Comparison of ENCODE assay signal across 16 cellular contexts in genomic region chr3:27607370-27607769, GRCh38.
DNase-seq lines count a peak whose midpoint lies in the region; ATAC-seq and TF ChIP-seq lines count a peak whose summit lies in the region.
"Had no signal": no experiment of that assay in that cellular context is flagged by ENCODE, and none has a peak within 500 bp of the region (broad histone marks: within the 10 kb centered on the region; RNA-seq: fewer than 3 reads in every experiment).

No MANE protein-coding gene starts in this region.

- H3K4me3 ChIP-seq in breast epithelium: no peak overlapping the region
- H3K4me3 ChIP-seq in SJCRH30: no peak overlapping the region
- no peak overlapping the region for H3K4me3 ChIP-seq in fibroblast of mammary gland (ENCODE audit: control insufficient read depth, low read depth, low read length)
- H3K4me3 ChIP-seq: left lung, uterus had no signal

- H3K36me3 ChIP-seq in breast epithelium (no peaks in the 10 kb centered on the region), SJCRH30 (no peaks in the 10 kb centered on the region)
- H3K36me3 ChIP-seq: left lung, uterus had no signal

- H3K4me1 Mint-ChIP-seq in MCF 10A (ENCODE audit: insufficient read depth, unreplicated experiment): peaks cover 11% of the 10 kb centered on the region
- peaks cover 15 to 26% of the 10 kb centered on the region in 2 donors for H3K4me1 Mint-ChIP-seq in stimulated activated naive B cell treated with anti-CD40 and anti-IgM and Interleukin-4, amounts not matched to agents 10 μg/mL and 1 μg/mL and 100 μg/mL, for 72 hours
- no peaks in the 10 kb centered on the region for H3K4me1 Mint-ChIP-seq in activated CD8-positive, alpha-beta T cell treated with anti-CD3 and anti-CD28 coated beads for 36 hours (ENCODE audit: low read depth)
- H3K4me1 Mint-ChIP-seq: central memory CD8-positive, alpha-beta T cell had no signal

- no peaks in the 10 kb centered on the region for H3K36me3 Mint-ChIP-seq in MCF 10A (ENCODE audit: insufficient read depth, unreplicated experiment)
- H3K36me3 Mint-ChIP-seq in stimulated activated naive B cell treated with anti-CD40 and anti-IgM and Interleukin-4, amounts not matched to agents 10 μg/mL and 1 μg/mL and 100 μg/mL, for 72 hours: no peaks in the 10 kb centered on the region
- no peaks in the 10 kb centered on the region for H3K36me3 Mint-ChIP-seq in activated CD8-positive, alpha-beta T cell treated with anti-CD3 and anti-CD28 coated beads for 36 hours (ENCODE audit: low read depth)

- ATAC-seq in stimulated activated naive B cell treated with anti-CD40 and anti-IgM and Interleukin-4, amounts not matched to agents 10 μg/mL and 1 μg/mL and 100 μg/mL, for 72 hours (replicated peaks): peak; percentile 85 to 88
- no peak for ATAC-seq in activated CD8-positive, alpha-beta T cell treated with anti-CD3 and anti-CD28 coated beads for 36 hours
- ATAC-seq: left lung had no signal

- no peak overlapping the region for H3K27ac ChIP-seq in breast epithelium
- H3K27ac ChIP-seq in SJCRH30: no peak overlapping the region
- H3K27ac ChIP-seq: KMS-11, left lung, uterus had no signal

- H3K27me3 Mint-ChIP-seq in MCF 10A (ENCODE audit: insufficient read depth, unreplicated experiment): no peaks in the 10 kb centered on the region
- peaks cover under 1 to 6% of the 10 kb centered on the region in 2 donors for H3K27me3 Mint-ChIP-seq in stimulated activated naive B cell treated with anti-CD40 and anti-IgM and Interleukin-4, amounts not matched to agents 10 μg/mL and 1 μg/mL and 100 μg/mL, for 72 hours
- H3K27me3 Mint-ChIP-seq in activated CD8-positive, alpha-beta T cell treated with anti-CD3 and anti-CD28 coated beads for 36 hours: no peaks in the 10 kb centered on the region
- H3K27me3 Mint-ChIP-seq: central memory CD8-positive, alpha-beta T cell had no signal

- no peak for TF ChIP-seq POLR2A in breast epithelium (IDR thresholded peaks at IDR 0.05)

- H3K27ac Mint-ChIP-seq in MCF 10A (ENCODE audit: low read depth, unreplicated experiment): no peak overlapping the region
- H3K27ac Mint-ChIP-seq in stimulated activated naive B cell treated with anti-CD40 and anti-IgM and Interleukin-4, amounts not matched to agents 10 μg/mL and 1 μg/mL and 100 μg/mL, for 72 hours: no peak overlapping the region
- H3K27ac Mint-ChIP-seq in activated CD8-positive, alpha-beta T cell treated with anti-CD3 and anti-CD28 coated beads for 36 hours: no peak overlapping the region

- H3K4me3 Mint-ChIP-seq in MCF 10A (ENCODE audit: unreplicated experiment): no peak overlapping the region
- no peak overlapping the region for H3K4me3 Mint-ChIP-seq in stimulated activated naive B cell treated with anti-CD40 and anti-IgM and Interleukin-4, amounts not matched to agents 10 μg/mL and 1 μg/mL and 100 μg/mL, for 72 hours
- H3K4me3 Mint-ChIP-seq in activated CD8-positive, alpha-beta T cell treated with anti-CD3 and anti-CD28 coated beads for 36 hours: no peak overlapping the region
- H3K4me3 Mint-ChIP-seq: central memory CD8-positive, alpha-beta T cell had no signal

- intact Hi-C loops in MCF 10A (cut with micrococcal nuclease): no loop called here
- intact Hi-C loops in breast epithelium (cut with DNase I; ENCODE audit: low total_unique reads): no loop called here
- intact Hi-C loops in activated CD8-positive, alpha-beta T cell treated with anti-CD3 and anti-CD28 coated beads for 36 hours (cut with micrococcal nuclease): no loop called here

- no peak for TF ChIP-seq CTCF in MCF 10A (IDR thresholded peaks at IDR 0.05; ENCODE audit: unreplicated experiment)
- TF ChIP-seq CTCF in breast epithelium (IDR thresholded peaks at IDR 0.05): no peak
- no peak for TF ChIP-seq CTCF in fibroblast of mammary gland (conservative IDR thresholded peaks at IDR 0.05; ENCODE audit: control insufficient read depth, insufficient read depth, low read depth, low read length)
- no peak for TF ChIP-seq CTCF in activated CD8-positive, alpha-beta T cell treated with anti-CD3 and anti-CD28 coated beads for 36 hours (IDR thresholded peaks at IDR 0.05)

- no peaks in the 10 kb centered on the region for H3K9me3 Mint-ChIP-seq in MCF 10A (ENCODE audit: unreplicated experiment)
- peaks cover 0 to 3% of the 10 kb centered on the region in 2 donors for H3K9me3 Mint-ChIP-seq in stimulated activated naive B cell treated with anti-CD40 and anti-IgM and Interleukin-4, amounts not matched to agents 10 μg/mL and 1 μg/mL and 100 μg/mL, for 72 hours
- peaks cover 2% of the 10 kb centered on the region for H3K9me3 Mint-ChIP-seq in activated CD8-positive, alpha-beta T cell treated with anti-CD3 and anti-CD28 coated beads for 36 hours

- H3K27me3 ChIP-seq in breast epithelium (no peaks in the 10 kb centered on the region), SJCRH30 (no peaks in the 10 kb centered on the region)
- H3K27me3 ChIP-seq: left lung, uterus had no signal

- CTCF ChIA-PET in MCF 10A (lab: Yijun Ruan, JAX): interaction anchor here (1.0 kb wide), 1 partner anchor 12 kb away, joined by 4 read pairs; no protein-coding TSS in a partner anchor
- CTCF ChIA-PET in activated CD8-positive, alpha-beta T cell treated with anti-CD3 and anti-CD28 coated beads for 36 hours (lab: Charles Lee): no interaction called here

- POLR2A ChIA-PET in MCF 10A (lab: Yijun Ruan, JAX): interaction anchor here (1.1 to 1.7 kb wide), 3 partner anchors 16 to 123 kb away, joined by 3 to 7 read pairs (median 4); partner anchors contain the start of gene SLC4A7
- POLR2A ChIA-PET in activated CD8-positive, alpha-beta T cell treated with anti-CD3 and anti-CD28 coated beads for 36 hours (lab: Charles Lee): no interaction called here

- DNase-seq in MCF 10A (ENCODE audit: unreplicated experiment) (peak; percentile 72), breast epithelium (ENCODE audit: low spot score in 2 of 2) (no peak), SJCRH30 (peak; percentile 27 to 37), fibroblast of mammary gland (ENCODE audit: low read depth) (peak; percentile 58), LoVo (ENCODE audit: low spot score) (no peak)
- no peak for DNase-seq in stimulated activated naive B cell treated with anti-CD40 and anti-IgM and Interleukin-4, amounts not matched to agents 10 μg/mL and 1 μg/mL and 100 μg/mL, for 72 hours
- no peak for DNase-seq in stimulated activated CD4-positive, alpha-beta T cell treated with anti-CD3 and anti-CD28 coated beads, Interleukin-4, amount 100 ng/mL, for 1 hour
- no peak for DNase-seq in activated CD8-positive, alpha-beta T cell treated with anti-CD3 and anti-CD28 coated beads for 36 hours
- DNase-seq: activated CD8-positive, alpha-beta memory T cell treated with anti-CD3 and anti-CD28 coated beads for 24 hours; activated naive CD4-positive, alpha-beta T cell; DMS53; left lung; OCI-M1; uterus had no signal

- BruUV-seq in MCF 10A (replicated peaks; lab: Mats Ljungman, UMichigan): no TSS peak

- H3K9me3 ChIP-seq in breast epithelium (no peaks in the 10 kb centered on the region), SJCRH30 (replicated peaks) (no peaks in the 10 kb centered on the region)
- H3K9me3 ChIP-seq: left lung, uterus had no signal

- H3K4me1 ChIP-seq in breast epithelium: no peaks in the 10 kb centered on the region
- no peaks in the 10 kb centered on the region; the same call in 1 of the 2 replicates for H3K4me1 ChIP-seq in SJCRH30
- H3K4me1 ChIP-seq: left lung, uterus had no signal

Comparison
In these comparisons a context has a peak if more than half of its experiments do, and no peak if none do; other contexts are left out.
1. DNase-seq: peak in MCF 10A (single experiment), SJCRH30 (2 of 2) and fibroblast of mammary gland (single experiment); none in breast epithelium (0 of 2), stimulated activated naive B cell treated with anti-CD40 and anti-IgM and Interleukin-4, amounts not matched to agents 10 μg/mL and 1 μg/mL and 100 μg/mL, for 72 hours (single experiment), LoVo (single experiment), stimulated activated CD4-positive, alpha-beta T cell treated with anti-CD3 and anti-CD28 coated beads, Interleukin-4, amount 100 ng/mL, for 1 hour (single experiment) and activated CD8-positive, alpha-beta T cell treated with anti-CD3 and anti-CD28 coated beads for 36 hours (single experiment).